25 cellular contexts compared by ENCODE assay signal in genomic region chrX:126170715-126171114, GRCh38. TPM values are rescaled to one million over a fixed set of nuclear protein-coding genes. Genes with fewer than 3 reads are reported as not detected.
"Had no signal": no experiment of that assay in that cellular context is flagged by ENCODE, and none has a peak within 500 bp of the region (broad histone marks: within the 10 kb centered on the region; RNA-seq: fewer than 3 reads in every experiment).

No MANE protein-coding gene starts in this region.

- H3K4me3 ChIP-seq: SJCRH30 had no signal

- H3K4me2 ChIP-seq: SK-N-SH had no signal

- H3K4me1 ChIP-seq: SJCRH30 had no signal

- H3K9me3 ChIP-seq: SJCRH30, SK-N-SH had no signal

- ATAC-seq: activated CD8-positive, alpha-beta memory T cell treated with anti-CD3 and anti-CD28 coated beads, Interleukin-2, amount 10 ng/mL, durations not matched to agents 7 days and 5 days; Panc1; WTC11 had no signal

- H3K27ac ChIP-seq: RWPE1, SJCRH30 had no signal

- DNase-seq: activated CD4-positive, alpha-beta T cell treated with anti-CD3 and anti-CD28 coated beads for 48 hours; activated CD4-positive, alpha-beta T cell treated with anti-CD3 and anti-CD28 coated beads, Interleukin-2, amount 50 U/mL, for 4 hours; activated CD4-positive, CD25-positive, alpha-beta regulatory T cell treated with anti-CD3 and anti-CD28 coated beads, Interleukin-2, amount 50 U/mL, for 72 hours; activated CD8-positive, alpha-beta memory T cell treated with anti-CD3 and anti-CD28 coated beads, Interleukin-2, amount 10 ng/mL, durations not matched to agents 7 days and 5 days; activated effector memory CD4-positive, alpha-beta T cell treated with Interleukin-2 at 50 U/mL for 16 hours; activated naive CD4-positive, alpha-beta T cell; activated T-cell treated with anti-CD3 and anti-CD28 coated beads, Interleukin-2, amount 50 U/mL, for 24 hours; amniotic stem cell; Karpas-422; NCI-H1092 treated with DMSO at 0.1 percent for 48 hours; NCI-H1417 treated with DMSO at 0.1 percent for 48 hours; NCI-H1694 treated with DMSO at 0.1 percent for 48 hours; NCI-H2029 treated with DMSO at 0.1 percent for 48 hours; NCI-H2171; NCI-H2227 treated with DMSO at 0.1 percent for 48 hours; NCI-H446 treated with DMSO at 0.1 percent for 48 hours; NCI-H524 treated with DMSO at 0.1 percent for 48 hours; NCI-H774; Right ventricle myocardium superior; SJCRH30; SK-N-SH; T-helper 1 cell had no signal

RNA-seq across cellular contexts. Expression of gene DCAF12L2, which starts 4.6 kb away (rescaled TPM):
- polyA plus RNA-seq: SK-N-SH had no signal
